Comparison of ENCODE assay signal across 26 cellular contexts in the genomic region with DNA sequence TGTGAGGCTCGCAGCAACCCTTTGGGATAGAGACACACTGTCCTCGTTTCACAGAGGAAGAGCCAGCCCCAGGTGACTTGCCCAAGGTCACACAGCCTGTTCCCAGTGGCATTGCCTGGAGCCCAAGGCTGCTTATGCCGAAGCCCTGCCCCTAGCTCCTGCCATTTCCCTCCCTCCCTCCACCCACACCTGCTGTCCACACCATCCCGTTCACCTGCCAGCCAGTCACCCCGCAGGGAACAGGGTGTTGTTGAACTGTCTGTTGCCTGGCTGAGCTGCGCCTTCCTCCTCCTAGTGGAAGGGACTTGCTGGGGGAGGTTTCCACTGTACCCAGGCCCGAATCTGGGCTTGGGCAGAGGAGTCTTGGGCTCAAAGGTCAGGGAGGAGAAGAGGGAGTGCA. TPM values are rescaled to one million over a fixed set of nuclear protein-coding genes. Genes with fewer than 3 reads are reported as not detected.
DNase-seq lines count a peak whose midpoint lies in the region; ATAC-seq lines count a peak whose summit lies in the region.
"Had no signal": no experiment of that assay in that cellular context is flagged by ENCODE, and none has a peak within 500 bp of the region (broad histone marks: within the 10 kb centered on the region; RNA-seq: fewer than 3 reads in every experiment).

No MANE protein-coding gene starts in this region.

- H3K36me3 Mint-ChIP-seq in activated naive CD8-positive, alpha-beta T cell treated with anti-CD3 and anti-CD28 coated beads, Interleukin-2, amount 50 U/mL, for 24 hours (ENCODE audit: low read depth), result no peaks in the 10 kb centered on the region
- no peaks in the 10 kb centered on the region for H3K36me3 Mint-ChIP-seq in activated naive CD8-positive, alpha-beta T cell treated with anti-CD3 and anti-CD28 coated beads for 36 hours
- H3K36me3 Mint-ChIP-seq: activated naive CD4-positive, alpha-beta T cell treated with anti-CD3 and anti-CD28 coated beads, Interleukin-2, amount 50 U/mL, for 72 hours had no signal

- DNase-seq in activated naive CD8-positive, alpha-beta T cell treated with anti-CD3 and anti-CD28 coated beads, Interleukin-2, amount 50 U/mL, for 24 hours, result no peak
- no peak for DNase-seq in activated naive CD8-positive, alpha-beta T cell treated with anti-CD3 and anti-CD28 coated beads for 36 hours
- peak; percentile 78 for DNase-seq in NCI-H2171 treated with DMSO at 0.1 percent for 48 hours (lab: John Stamatoyannopoulos, UW)
- DNase-seq in epithelial cell of prostate (ENCODE audit: low read depth, low spot score), result no peak
- no peak for DNase-seq in NCI-H1694 (lab: John Stamatoyannopoulos, UW)
- DNase-seq: activated CD4-positive, alpha-beta T cell treated with anti-CD3 and anti-CD28 coated beads for 36 hours; activated CD8-positive, alpha-beta memory T cell treated with anti-CD3 and anti-CD28 coated beads, Interleukin-2, amount 50 U/mL, for 4 hours; DMS 273 treated with DMSO at 0.1 percent for 48 hours; H9; KG1; NCI-H187 treated with DMSO at 0.1 percent for 48 hours; NCI-H524 treated with DMSO at 0.1 percent for 48 hours; nephron progenitor cell; Right ventricle myocardium superior; sigmoid colon; stimulated activated CD8-positive, alpha-beta memory T cell treated with anti-CD3 and anti-CD28 coated beads, Interleukin-4, amount 100 ng/mL, for 48 hours; upper lobe of left lung had no signal

- H3K9me3 Mint-ChIP-seq in activated naive CD8-positive, alpha-beta T cell treated with anti-CD3 and anti-CD28 coated beads, Interleukin-2, amount 50 U/mL, for 24 hours, result no peaks in the 10 kb centered on the region
- no peaks in the 10 kb centered on the region for H3K9me3 Mint-ChIP-seq in activated naive CD8-positive, alpha-beta T cell treated with anti-CD3 and anti-CD28 coated beads for 36 hours
- H3K9me3 Mint-ChIP-seq: activated naive CD4-positive, alpha-beta T cell treated with anti-CD3 and anti-CD28 coated beads, Interleukin-2, amount 50 U/mL, for 72 hours; activated T-helper 17 cell treated with anti-CD3 and anti-CD28 coated beads, Interleukin-2, amount 50 U/mL, for 72 hours; H9; nephron progenitor cell had no signal

- peak overlapping the region; percentile 31 for H3K27ac Mint-ChIP-seq in activated naive CD8-positive, alpha-beta T cell treated with anti-CD3 and anti-CD28 coated beads, Interleukin-2, amount 50 U/mL, for 24 hours
- H3K27ac Mint-ChIP-seq in activated naive CD8-positive, alpha-beta T cell treated with anti-CD3 and anti-CD28 coated beads for 36 hours, result no peak overlapping the region
- H3K27ac Mint-ChIP-seq: activated CD4-positive, alpha-beta T cell treated with anti-CD3 and anti-CD28 coated beads for 36 hours; activated T-helper 17 cell treated with anti-CD3 and anti-CD28 coated beads, Interleukin-2, amount 50 U/mL, for 72 hours; nephron progenitor cell had no signal

- H3K4me1 Mint-ChIP-seq in activated naive CD8-positive, alpha-beta T cell treated with anti-CD3 and anti-CD28 coated beads, Interleukin-2, amount 50 U/mL, for 24 hours, result peaks cover 22% of the 10 kb centered on the region
- peaks cover 15% of the 10 kb centered on the region for H3K4me1 Mint-ChIP-seq in activated naive CD8-positive, alpha-beta T cell treated with anti-CD3 and anti-CD28 coated beads for 36 hours

- no peaks in the 10 kb centered on the region for H3K27me3 Mint-ChIP-seq in activated naive CD8-positive, alpha-beta T cell treated with anti-CD3 and anti-CD28 coated beads, Interleukin-2, amount 50 U/mL, for 24 hours
- H3K27me3 Mint-ChIP-seq in activated naive CD8-positive, alpha-beta T cell treated with anti-CD3 and anti-CD28 coated beads for 36 hours, result no peaks in the 10 kb centered on the region
- H3K27me3 Mint-ChIP-seq: activated CD4-positive, alpha-beta T cell treated with anti-CD3 and anti-CD28 coated beads for 36 hours; activated T-helper 17 cell treated with anti-CD3 and anti-CD28 coated beads, Interleukin-2, amount 50 U/mL, for 72 hours had no signal

- H3K4me3 Mint-ChIP-seq in activated naive CD8-positive, alpha-beta T cell treated with anti-CD3 and anti-CD28 coated beads, Interleukin-2, amount 50 U/mL, for 24 hours, result no peak overlapping the region
- no peak overlapping the region for H3K4me3 Mint-ChIP-seq in activated naive CD8-positive, alpha-beta T cell treated with anti-CD3 and anti-CD28 coated beads for 36 hours
- H3K4me3 Mint-ChIP-seq: activated CD4-positive, alpha-beta T cell treated with anti-CD3 and anti-CD28 coated beads for 36 hours; activated T-helper 17 cell treated with anti-CD3 and anti-CD28 coated beads, Interleukin-2, amount 50 U/mL, for 72 hours; H9; nephron progenitor cell had no signal

- ATAC-seq in activated naive CD8-positive, alpha-beta T cell treated with anti-CD3 and anti-CD28 coated beads, Interleukin-2, amount 50 U/mL, for 24 hours, result no peak
- no peak for ATAC-seq in GM18517 (IDR thresholded peaks at IDR 0.05; ENCODE audit: unreplicated experiment)
- ATAC-seq in HG02588 (IDR thresholded peaks at IDR 0.05; ENCODE audit: unreplicated experiment), result no peak
- ATAC-seq: activated CD4-positive, alpha-beta T cell treated with anti-CD3 and anti-CD28 coated beads for 36 hours; activated naive CD4-positive, alpha-beta T cell treated with anti-CD3 and anti-CD28 coated beads, Interleukin-2, amount 50 U/mL, for 72 hours had no signal

- peak overlapping the region; percentile 50 for H3K27ac ChIP-seq in epithelial cell of prostate
- H3K27ac ChIP-seq: C4-2B, foreskin keratinocyte, hepatocyte, sigmoid colon, upper lobe of left lung had no signal

RNA-seq across cellular contexts. Expression of gene TTC16, which starts 6.2 kb away (rescaled TPM):
- total RNA-seq in activated naive CD8-positive, alpha-beta T cell treated with anti-CD3 and anti-CD28 coated beads for 36 hours, result 1 to 10 TPM; 1.3 to 1.4 TPM
- total RNA-seq: astrocyte, foreskin keratinocyte, G401, H9, hepatocyte, sigmoid colon had no signal

RNA-seq across cellular contexts. Expression of gene PTRH1, which starts 6.6 kb away (rescaled TPM):
- total RNA-seq in activated naive CD8-positive, alpha-beta T cell treated with anti-CD3 and anti-CD28 coated beads for 36 hours, result 10 to 100 TPM; 19.7 to 21.2 TPM

RNA-seq across cellular contexts. Expression of gene TOR2A, which starts 13.0 kb away (rescaled TPM):
- total RNA-seq in activated naive CD8-positive, alpha-beta T cell treated with anti-CD3 and anti-CD28 coated beads for 36 hours, result 10 to 100 TPM; 17.7 to 18.1 TPM

RNA-seq across cellular contexts. Expression of gene CFAP157, which starts 15.3 kb away (rescaled TPM):
- total RNA-seq in activated naive CD8-positive, alpha-beta T cell treated with anti-CD3 and anti-CD28 coated beads for 36 hours, result not detected
- total RNA-seq: activated CD4-positive, alpha-beta T cell treated with anti-CD3 and anti-CD28 coated beads for 36 hours; activated naive CD4-positive, alpha-beta T cell treated with anti-CD3 and anti-CD28 coated beads, Interleukin-2, amount 50 U/mL, for 72 hours; foreskin keratinocyte; G401; hepatocyte; Right ventricle myocardium superior; sigmoid colon had no signal

RNA-seq across cellular contexts. Expression of gene SH2D3C, which starts 56.4 kb away (rescaled TPM):
- total RNA-seq in activated naive CD8-positive, alpha-beta T cell treated with anti-CD3 and anti-CD28 coated beads for 36 hours, result 10 to 100 TPM; 20.4 to 21.5 TPM
